In genomic region chr5:5178580-5178979, GRCh38 we compare ENCODE assay signal across 26 cellular contexts. TPM values are rescaled to one million over a fixed set of nuclear protein-coding genes. Genes with fewer than 3 reads are reported as not detected.
"Had no signal": no experiment of that assay in that cellular context is flagged by ENCODE, and none has a peak within 500 bp of the region (broad histone marks: within the 10 kb centered on the region; RNA-seq: fewer than 3 reads in every experiment).

No MANE protein-coding gene starts in this region.

- DNase-seq: activated CD4-positive, alpha-beta T cell treated with anti-CD3 and anti-CD28 coated beads for 1 hour; activated CD4-positive, alpha-beta T cell treated with anti-CD3 and anti-CD28 coated beads, Interleukin-2, amount 50 U/mL, for 1 hour; activated gamma-delta T cell treated with Interleukin-2 at 50 U/mL for 16 hours; activated T-cell treated with anti-CD3 and anti-CD28 coated beads, Interleukin-2, amount 50 U/mL, for 1 hour; foreskin melanocyte; islet precursor cell; left colon; mucosa of descending colon; occipital lobe; posterior cingulate gyrus; spleen; stimulated activated CD4-positive, alpha-beta T cell treated with anti-CD3 and anti-CD28 coated beads, Interleukin-4, amount 100 ng/mL, for 1 hour; stimulated activated naive CD4-positive, alpha-beta T cell; T-cell; testis; WERI-Rb-1 had no signal

- H3K27me3 ChIP-seq: ascending aorta, breast epithelium, testis had no signal

- H3K27ac ChIP-seq: ascending aorta, breast epithelium, coronary artery, spleen, testis, WERI-Rb-1 had no signal

- H3K4me1 Mint-ChIP-seq: activated naive CD4-positive, alpha-beta T cell treated with anti-CD3 and anti-CD28 coated beads, Interleukin-2, amount 50 U/mL, for 24 hours; central memory CD8-positive, alpha-beta T cell; memory B cell had no signal

- H3K4me3 Mint-ChIP-seq: activated naive CD4-positive, alpha-beta T cell treated with anti-CD3 and anti-CD28 coated beads, Interleukin-2, amount 50 U/mL, for 24 hours; central memory CD8-positive, alpha-beta T cell; memory B cell; neural crest cell; T-cell; T-helper 2 cell treated with Interferon-gamma antibody and Interleukin-4, amounts not matched to agents 5 μg/mL and 100 μg/mL, for 36 hours; type B pancreatic cell had no signal

- H3K9me3 ChIP-seq: ascending aorta, breast epithelium, mucosa of descending colon, testis had no signal

- H3K36me3 Mint-ChIP-seq: activated naive CD4-positive, alpha-beta T cell treated with anti-CD3 and anti-CD28 coated beads, Interleukin-2, amount 50 U/mL, for 24 hours; memory B cell; T-cell; type B pancreatic cell had no signal

- ATAC-seq: left colon, mucosa of descending colon, T-cell had no signal

- H3K4me1 ChIP-seq: ascending aorta, breast epithelium, spleen, testis had no signal

- H3K4me3 ChIP-seq: ascending aorta, breast epithelium, coronary artery, mucosa of descending colon, spleen, testis had no signal

- H3K9me3 Mint-ChIP-seq: central memory CD8-positive, alpha-beta T cell; memory B cell; neural crest cell; T-helper 2 cell treated with Interferon-gamma antibody and Interleukin-4, amounts not matched to agents 5 μg/mL and 100 μg/mL, for 36 hours; type B pancreatic cell had no signal

- H3K27ac Mint-ChIP-seq: activated naive CD4-positive, alpha-beta T cell treated with anti-CD3 and anti-CD28 coated beads, Interleukin-2, amount 50 U/mL, for 24 hours; memory B cell; T-cell; T-helper 2 cell treated with Interferon-gamma antibody and Interleukin-4, amounts not matched to agents 5 μg/mL and 100 μg/mL, for 36 hours; type B pancreatic cell had no signal

- H3K36me3 ChIP-seq: ascending aorta, breast epithelium, spleen, WERI-Rb-1 had no signal

RNA-seq across cellular contexts. Expression of gene ADAMTS16, which starts 38.5 kb away (rescaled TPM):
- total RNA-seq: spleen had no signal
- polyA plus RNA-seq: esophagus, spleen had no signal
